ENCODE assay signal across 19 cellular contexts in the genomic region with DNA sequence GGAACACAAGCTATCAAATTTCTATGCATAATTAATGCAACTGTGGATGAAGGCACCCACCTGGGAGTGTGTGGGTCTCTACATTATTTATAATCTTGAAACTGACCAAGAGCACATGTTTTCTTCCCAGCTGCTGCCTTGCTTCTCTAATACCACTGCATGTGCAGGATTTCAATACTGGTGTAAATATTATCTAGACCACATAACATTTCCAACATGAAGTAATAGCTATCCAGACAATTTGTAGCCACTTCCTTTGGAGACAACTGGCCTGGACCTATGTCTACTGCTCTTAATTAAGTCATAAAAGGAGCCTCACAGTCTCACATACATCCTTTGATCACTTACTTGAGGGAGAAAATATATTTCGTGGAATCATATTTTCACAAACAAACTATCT.
A peak's percentile ranks its signal among the peaks of the same experiment; 100 is the strongest.
DNase-seq lines count a peak whose midpoint lies in the region; ATAC-seq, FAIRE-seq and TF ChIP-seq lines count a peak whose summit lies in the region.
"Had no signal": no experiment of that assay in that cellular context is flagged by ENCODE, and none has a peak within 500 bp of the region (broad histone marks: within the 10 kb centered on the region; RNA-seq: fewer than 3 reads in every experiment).

No MANE protein-coding gene starts in this region.

- H3K4me1 Mint-ChIP-seq in activated CD4-positive, alpha-beta memory T cell treated with anti-CD3 and anti-CD28 coated beads for 36 hours (ENCODE audit: low read depth), result peaks cover 41% of the 10 kb centered on the region
- H3K4me1 Mint-ChIP-seq in activated CD4-positive, alpha-beta memory T cell treated with anti-CD3 and anti-CD28 coated beads, Interleukin-2, amount 10 ng/mL, durations not matched to agents 7 days and 5 days, result peaks cover 13% of the 10 kb centered on the region
- H3K4me1 Mint-ChIP-seq in activated naive CD8-positive, alpha-beta T cell treated with anti-CD3 and anti-CD28 coated beads, Interleukin-2, amount 50 U/mL, for 24 hours, result peaks cover 46% of the 10 kb centered on the region
- H3K4me1 Mint-ChIP-seq in nephron, result peaks cover 33% of the 10 kb centered on the region

- POLR2A ChIA-PET in activated CD4-positive, alpha-beta memory T cell treated with anti-CD3 and anti-CD28 coated beads for 36 hours (lab: Charles Lee), result no interaction called here
- POLR2A ChIA-PET in activated CD4-positive, alpha-beta memory T cell treated with anti-CD3 and anti-CD28 coated beads, Interleukin-2, amount 10 ng/mL, durations not matched to agents 7 days and 5 days (lab: Charles Lee), result no interaction called here

- H3K9me3 Mint-ChIP-seq in activated CD4-positive, alpha-beta memory T cell treated with anti-CD3 and anti-CD28 coated beads for 36 hours, result no peaks in the 10 kb centered on the region
- H3K9me3 Mint-ChIP-seq in activated CD4-positive, alpha-beta memory T cell treated with anti-CD3 and anti-CD28 coated beads, Interleukin-2, amount 10 ng/mL, durations not matched to agents 7 days and 5 days, result no peaks in the 10 kb centered on the region
- H3K9me3 Mint-ChIP-seq in activated naive CD8-positive, alpha-beta T cell treated with anti-CD3 and anti-CD28 coated beads, Interleukin-2, amount 50 U/mL, for 24 hours, result no peaks in the 10 kb centered on the region
- no peaks in the 10 kb centered on the region for H3K9me3 Mint-ChIP-seq in nephron

- FAIRE-seq in GM19239 (lab: Jason Lieb, UNC), result peak; percentile 40
- FAIRE-seq: G401.6, K562 had no signal

- no peak for ATAC-seq in activated naive CD8-positive, alpha-beta T cell treated with anti-CD3 and anti-CD28 coated beads, Interleukin-2, amount 50 U/mL, for 24 hours
- ATAC-seq in GM18867 (IDR thresholded peaks at IDR 0.05; ENCODE audit: unreplicated experiment), result no peak
- ATAC-seq: K562 had no signal

- DNase-seq in activated CD4-positive, alpha-beta memory T cell treated with anti-CD3 and anti-CD28 coated beads for 36 hours, result no peak
- no peak for DNase-seq in activated CD4-positive, alpha-beta memory T cell treated with anti-CD3 and anti-CD28 coated beads, Interleukin-2, amount 10 ng/mL, durations not matched to agents 7 days and 5 days
- DNase-seq in GM19239 (ENCODE audit: insufficient read length, low spot score), result no peak
- no peak for DNase-seq in activated naive CD8-positive, alpha-beta T cell treated with anti-CD3 and anti-CD28 coated beads, Interleukin-2, amount 50 U/mL, for 24 hours
- DNase-seq in hypothalamus (lab: John Stamatoyannopoulos, UW), result no peak
- no peak for DNase-seq in GM19240 (ENCODE audit: insufficient read length, low spot score)
- DNase-seq: C1 segment of cervical spinal cord, Caco-2, DMS79, NCI-H1092, NCI-H2107, NCI-H446 treated with DMSO at 0.1 percent for 48 hours, NCI-H82, Peyer's patch, SHP77 had no signal

- CTCF ChIA-PET in activated CD4-positive, alpha-beta memory T cell treated with anti-CD3 and anti-CD28 coated beads for 36 hours (lab: Charles Lee), result interaction anchor here (0.5 to 0.9 kb wide), 2 partner anchors 262 to 1716 kb away, joined by 3 read pairs; no protein-coding TSS in a partner anchor
- CTCF ChIA-PET in activated CD4-positive, alpha-beta memory T cell treated with anti-CD3 and anti-CD28 coated beads, Interleukin-2, amount 10 ng/mL, durations not matched to agents 7 days and 5 days (lab: Charles Lee), result no interaction called here

- peaks cover 58% of the 10 kb centered on the region for H3K36me3 Mint-ChIP-seq in activated CD4-positive, alpha-beta memory T cell treated with anti-CD3 and anti-CD28 coated beads for 36 hours
- peaks cover 67% of the 10 kb centered on the region for H3K36me3 Mint-ChIP-seq in activated CD4-positive, alpha-beta memory T cell treated with anti-CD3 and anti-CD28 coated beads, Interleukin-2, amount 10 ng/mL, durations not matched to agents 7 days and 5 days (ENCODE audit: low read depth)
- peaks cover 71% of the 10 kb centered on the region for H3K36me3 Mint-ChIP-seq in activated naive CD8-positive, alpha-beta T cell treated with anti-CD3 and anti-CD28 coated beads, Interleukin-2, amount 50 U/mL, for 24 hours (ENCODE audit: low read depth)
- peaks cover 18% of the 10 kb centered on the region for H3K36me3 Mint-ChIP-seq in nephron (ENCODE audit: low read depth)

- TF ChIP-seq CTCF in nephron (IDR thresholded peaks at IDR 0.05; ENCODE audit: unreplicated experiment in 3 of 3), result no peak

- intact Hi-C loops in activated CD4-positive, alpha-beta memory T cell treated with anti-CD3 and anti-CD28 coated beads for 36 hours (cut with micrococcal nuclease), result no loop called here

- H3K27me3 Mint-ChIP-seq in activated CD4-positive, alpha-beta memory T cell treated with anti-CD3 and anti-CD28 coated beads for 36 hours, result no peaks in the 10 kb centered on the region
- no peaks in the 10 kb centered on the region for H3K27me3 Mint-ChIP-seq in activated CD4-positive, alpha-beta memory T cell treated with anti-CD3 and anti-CD28 coated beads, Interleukin-2, amount 10 ng/mL, durations not matched to agents 7 days and 5 days
- H3K27me3 Mint-ChIP-seq in activated naive CD8-positive, alpha-beta T cell treated with anti-CD3 and anti-CD28 coated beads, Interleukin-2, amount 50 U/mL, for 24 hours, result no peaks in the 10 kb centered on the region
- H3K27me3 Mint-ChIP-seq in nephron (ENCODE audit: low read depth), result no peaks in the 10 kb centered on the region

- H3K27ac Mint-ChIP-seq in activated CD4-positive, alpha-beta memory T cell treated with anti-CD3 and anti-CD28 coated beads for 36 hours, result peak overlapping the region; percentile 45
- H3K27ac Mint-ChIP-seq in activated CD4-positive, alpha-beta memory T cell treated with anti-CD3 and anti-CD28 coated beads, Interleukin-2, amount 10 ng/mL, durations not matched to agents 7 days and 5 days, result no peak overlapping the region
- peak overlapping the region; percentile 13 for H3K27ac Mint-ChIP-seq in activated naive CD8-positive, alpha-beta T cell treated with anti-CD3 and anti-CD28 coated beads, Interleukin-2, amount 50 U/mL, for 24 hours
- peak overlapping the region in 2 of 3 experiments; percentile 77 to 80 for H3K27ac Mint-ChIP-seq in nephron

- no peak overlapping the region for H3K4me3 Mint-ChIP-seq in activated CD4-positive, alpha-beta memory T cell treated with anti-CD3 and anti-CD28 coated beads for 36 hours
- no peak overlapping the region for H3K4me3 Mint-ChIP-seq in activated CD4-positive, alpha-beta memory T cell treated with anti-CD3 and anti-CD28 coated beads, Interleukin-2, amount 10 ng/mL, durations not matched to agents 7 days and 5 days
- no peak overlapping the region for H3K4me3 Mint-ChIP-seq in activated naive CD8-positive, alpha-beta T cell treated with anti-CD3 and anti-CD28 coated beads, Interleukin-2, amount 50 U/mL, for 24 hours
- no peak overlapping the region for H3K4me3 Mint-ChIP-seq in nephron
